Comparison of ENCODE assay signal across 8 cellular contexts in genomic region chr10:124092270-124093075, GRCh38. TPM values are rescaled to one million over a fixed set of nuclear protein-coding genes. Genes with fewer than 3 reads are reported as not detected.
DNase-seq lines count a peak whose midpoint lies in the region; ATAC-seq, FAIRE-seq and TF ChIP-seq lines count a peak whose summit lies in the region.

No MANE protein-coding gene starts in this region.

- TF ChIP-seq CTCF in 22Rv1 (IDR thresholded peaks at IDR 0.05): peak; percentile 31
- TF ChIP-seq CTCF in GM12865 (IDR thresholded peaks at IDR 0.05; ENCODE audit: insufficient read depth, low read depth, low read length, missing control alignments): no peak
- peak in 2 of 3 experiments; percentile 4 to 41 for TF ChIP-seq CTCF in keratinocyte (optimal IDR thresholded peaks at IDR 0.05 in 1 of 3, IDR thresholded peaks at IDR 0.05 in 1 of 3, conservative IDR thresholded peaks at IDR 0.05 in 1 of 3; ENCODE audit: extremely low read depth in 1 of 3, insufficient read depth in 2 of 3, low read length in 3 of 3)

- peaks cover 6% of the 10 kb centered on the region for H3K9me1 ChIP-seq in keratinocyte (ENCODE audit: control insufficient read depth, extremely low read depth, insufficient read depth, low read length)

- ATAC-seq in HG03025 (IDR thresholded peaks at IDR 0.05; ENCODE audit: low FRiP score, unreplicated experiment): no peak
- no peak for ATAC-seq in GM19452 (IDR thresholded peaks at IDR 0.05; ENCODE audit: unreplicated experiment)

- H2AFZ ChIP-seq in keratinocyte (ENCODE audit: control insufficient read depth, low read length): peak overlapping the region; percentile 46

- peak overlapping the region; percentile 89 for H3K9ac ChIP-seq in keratinocyte (ENCODE audit: control insufficient read depth, extremely low read depth, insufficient read depth, low read length)

- H4K20me1 ChIP-seq in keratinocyte (ENCODE audit: control insufficient read depth, extremely low read depth, insufficient read depth, low read length): peaks cover 15% of the 10 kb centered on the region

- H3K9me3 ChIP-seq in keratinocyte (ENCODE audit: control insufficient read depth, low read depth, low read length): peaks cover 3% of the 10 kb centered on the region

- peak overlapping the region; percentile 49 for H3K4me3 ChIP-seq in GM12865 (ENCODE audit: low read depth, low read length)
- peak overlapping the region; percentile 74 to 90 (median 86) for H3K4me3 ChIP-seq in keratinocyte (ENCODE audit: control insufficient read depth in 2 of 3, extremely low read depth in 1 of 3, insufficient read depth in 2 of 3, low read depth in 1 of 3, low read length in 3 of 3)

- H3K4me2 ChIP-seq in keratinocyte (ENCODE audit: control insufficient read depth, extremely low read depth, insufficient read depth, low read depth, low read length): peak overlapping the region; percentile 77

- peaks cover 0 to 3% of the 10 kb centered on the region in 2 experiments for H3K36me3 ChIP-seq in keratinocyte (ENCODE audit: control insufficient read depth in 2 of 2, extremely low read depth in 1 of 2, insufficient read depth in 2 of 2, low read length in 2 of 2)

- DNase-seq in GM12865 (ENCODE audit: low read depth): peak; percentile 42
- DNase-seq in NCI-H1092 treated with DMSO at 0.1 percent for 48 hours (lab: John Stamatoyannopoulos, UW): peak; percentile 14
- DNase-seq in T47D (ENCODE audit: low read depth in 1 of 2, low spot score in 1 of 2): peak; percentile 42 to 48
- no peak for DNase-seq in keratinocyte (ENCODE audit: low read depth, low spot score)
- DNase-seq in stimulated activated CD4-positive, alpha-beta T cell treated with anti-CD3 and anti-CD28 coated beads, Interleukin-1b, Interleukin-23, amount 100 ng/mL, for 4 hours (ENCODE audit: low read depth in 2 of 2): peak; percentile 4 to 20

- H3K27me3 ChIP-seq in keratinocyte (ENCODE audit: control insufficient read depth, extremely low read depth, insufficient read depth, low read length): no peaks in the 10 kb centered on the region

- peaks cover 37% of the 10 kb centered on the region for H3K79me2 ChIP-seq in keratinocyte (ENCODE audit: control insufficient read depth, insufficient read depth, low read length)

- dilution Hi-C loops in keratinocyte (cut with MboI; ENCODE audit: extremely low pct_ligation_motif_present, low sequenced_read_pairs): no loop called here

- peaks cover 40% of the 10 kb centered on the region for H3K4me1 ChIP-seq in keratinocyte (ENCODE audit: control insufficient read depth, extremely low read depth, insufficient read depth, low read length)

- H3K27ac ChIP-seq in 22Rv1: peak overlapping the region; percentile 68
- peak overlapping the region; percentile 84 for H3K27ac ChIP-seq in keratinocyte (ENCODE audit: control insufficient read depth, insufficient read depth, low read length)

- in situ Hi-C loops in T47D (cut with HindIII; ENCODE audit: low pct_unique_long_range_greater_than_20kb, low sequenced_read_pairs): no loop called here

- FAIRE-seq in keratinocyte (lab: Jason Lieb, UNC): no peak

RNA-seq across cellular contexts. Expression of gene CHST15, which starts 0.9 kb away (rescaled TPM):
- 21.4 to 39.1 TPM (median 24.5 TPM) in 3 replicates for polyA plus RNA-seq in keratinocyte
- 3.4 TPM for polyA plus RNA-seq in keratinocyte (2011; ENCODE audit: low read depth)
- polyA plus RNA-seq in keratinocyte (2011; cell fraction: cytosol; rRNA removed): 16.9 and 22.6 TPM in 2 replicates
- polyA plus RNA-seq in keratinocyte (2011; cell fraction: nucleus; rRNA removed): 50.9 and 52.5 TPM in 2 replicates
- polyA plus RNA-seq in keratinocyte (2012; ENCODE audit: low replicate concordance): 9.4 and 25.1 TPM in 2 replicates
- 46.0 to 77.2 TPM (median 60.9 TPM) in 3 replicates for polyA minus RNA-seq in keratinocyte
- 28.6 TPM for polyA minus RNA-seq in keratinocyte (2011; cell fraction: cytosol; rRNA and poly(A)+ RNA removed)
- 57.7 and 70.4 TPM in 2 replicates for polyA minus RNA-seq in keratinocyte (2011; cell fraction: nucleus; rRNA and poly(A)+ RNA removed)
